In the genomic region with DNA sequence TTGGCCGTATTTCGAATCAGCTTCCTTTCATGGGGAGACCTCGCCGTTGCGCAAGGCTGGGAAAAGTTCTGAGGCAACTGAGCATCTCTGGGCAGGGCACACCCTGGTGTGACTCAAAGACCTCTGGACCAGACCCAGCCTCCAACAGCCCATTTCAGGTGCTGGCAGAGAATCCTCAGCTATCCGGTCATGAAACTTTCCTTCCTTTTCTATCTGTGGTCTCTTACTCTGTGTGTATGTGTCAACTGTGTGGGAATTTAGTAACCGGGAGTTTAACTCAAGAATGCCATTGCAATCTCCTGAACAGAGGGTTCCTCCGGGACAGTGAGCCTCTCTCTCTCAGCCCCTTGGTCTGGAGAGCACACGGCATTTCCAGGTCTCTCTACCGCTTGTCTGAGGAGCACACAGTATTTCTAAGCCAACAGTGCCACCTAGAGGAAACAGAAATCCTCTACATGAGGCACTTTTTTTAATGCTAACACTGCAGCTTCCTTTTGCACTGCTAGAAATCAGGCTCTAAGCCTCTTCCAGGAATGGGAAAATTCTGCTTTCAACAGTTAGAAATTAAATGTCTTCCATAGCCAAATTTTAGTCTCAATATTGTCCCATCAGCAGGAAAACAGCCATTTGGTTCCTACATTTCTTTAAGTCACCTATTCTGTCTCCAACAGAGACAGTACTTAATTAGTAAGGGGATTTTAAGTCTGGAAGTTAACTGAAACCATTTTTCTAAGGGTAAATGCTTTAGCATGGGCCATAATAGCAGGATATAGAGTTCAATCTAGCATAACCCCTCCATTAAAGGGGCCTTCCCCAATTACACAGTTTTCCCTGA, we compare ENCODE assay signal across 8 cellular contexts. TPM values are rescaled to one million over a fixed set of nuclear protein-coding genes. Genes with fewer than 3 reads are reported as not detected.
A peak's percentile ranks its signal among the peaks of the same experiment; 100 is the strongest.
DNase-seq lines count a peak whose midpoint lies in the region; ATAC-seq and TF ChIP-seq lines count a peak whose summit lies in the region.

No MANE protein-coding gene starts in this region.

- peak; percentile 74 to 80 (median 78) for TF ChIP-seq CTCF in right lobe of liver (IDR thresholded peaks at IDR 0.05)
- TF ChIP-seq CTCF in thoracic aorta (IDR thresholded peaks at IDR 0.05) = peak; percentile 74

- H3K9me3 ChIP-seq in Karpas-422 (ENCODE audit: low read length) (peaks cover 10% of the 10 kb centered on the region), right lobe of liver (no peaks in the 10 kb centered on the region), thoracic aorta (peaks cover 19% of the 10 kb centered on the region)

- TF ChIP-seq POLR2A in GM18505 (IDR thresholded peaks at IDR 0.05; ENCODE audit: borderline replicate concordance, extremely low read depth, insufficient read depth, insufficient read length) (no peak), right lobe of liver (IDR thresholded peaks at IDR 0.05) (no peak)

- H2AFZ ChIP-seq in Karpas-422 (ENCODE audit: low read length) = no peak overlapping the region

- H3K27me3 ChIP-seq in Karpas-422 (ENCODE audit: low read length) (no peaks in the 10 kb centered on the region), right lobe of liver (no peaks in the 10 kb centered on the region), thoracic aorta (replicated peaks; ENCODE audit: insufficient read depth) (no peaks in the 10 kb centered on the region)

- no peak overlapping the region for H3K9ac ChIP-seq in Karpas-422 (ENCODE audit: low read length)

- H3K4me1 ChIP-seq in Karpas-422 (ENCODE audit: low read length) (no peaks in the 10 kb centered on the region), right lobe of liver (peaks cover 0 to 4% (median 0%) of the 10 kb centered on the region in 4 donors), thoracic aorta (ENCODE audit: control insufficient read depth in 1 of 2, low read depth in 2 of 2) (peaks cover 0 to 17% of the 10 kb centered on the region in 2 donors)

- ATAC-seq in GM18505 (IDR thresholded peaks at IDR 0.05; ENCODE audit: unreplicated experiment) (peak; percentile 78), right lobe of liver (peak; percentile 93 to 95 (median 94)), thoracic aorta (ENCODE audit: insufficient number of reproducible peaks, low FRiP score, low read depth) (peak; percentile 92), GM19467 (IDR thresholded peaks at IDR 0.05; ENCODE audit: unreplicated experiment) (no peak)

- H3K9me2 ChIP-seq in Karpas-422 (replicated peaks; ENCODE audit: insufficient read depth, low read length) = no peaks in the 10 kb centered on the region

- H3K36me3 ChIP-seq in Karpas-422 (ENCODE audit: insufficient read depth, low read length) = no peaks in the 10 kb centered on the region
- H3K36me3 ChIP-seq in right lobe of liver = no peaks in the 10 kb centered on the region
- H3K36me3 ChIP-seq in thoracic aorta = no peaks in the 10 kb centered on the region

- H3K4me3 ChIP-seq in Karpas-422 (ENCODE audit: low read length) (no peak overlapping the region), right lobe of liver (no peak overlapping the region), thoracic aorta (peak overlapping the region; percentile 38)

- H4K20me1 ChIP-seq in Karpas-422 (ENCODE audit: insufficient read depth, low read depth, low read length) = peaks cover 8% of the 10 kb centered on the region

- peak; percentile 80 for DNase-seq in AG20443 (ENCODE audit: low spot score)
- DNase-seq in Karpas-422 = peak; percentile 86
- peak; percentile 2 for DNase-seq in SHP77 treated with DMSO at 0.1 percent for 48 hours (lab: John Stamatoyannopoulos, UW)
- DNase-seq in dermis microvascular lymphatic vessel endothelial cell (ENCODE audit: low read depth in 2 of 2) = peak; percentile 61 to 74
- DNase-seq in right lobe of liver = peak in 2 of 3 donors; percentile 42 to 50
- DNase-seq in thoracic aorta (ENCODE audit: low spot score) = no peak

- 31% methylated on average over 7 of the region's 10 CpGs for WGBS in right lobe of liver (ENCODE audit: insufficient coverage, low coverage, low lambda C conversion rate, missing lambda C conversion rate)

- no peak overlapping the region for H3K4me2 ChIP-seq in Karpas-422 (ENCODE audit: low read depth, low read length, poor library complexity, severe bottlenecking)

- H3K27ac ChIP-seq in Karpas-422 (ENCODE audit: low read length) (no peak overlapping the region), right lobe of liver (no peak overlapping the region), thoracic aorta (peak overlapping the region in 1 of 2 donors; percentile 13)

- no peaks in the 10 kb centered on the region for H3K79me2 ChIP-seq in Karpas-422 (ENCODE audit: low read length)

- intact Hi-C loops in right lobe of liver (cut with DNase I) = no loop called here

RNA-seq across cellular contexts. Expression of gene PLN, which starts 32.7 kb away (rescaled TPM):
- total RNA-seq in Karpas-422 (2014; rRNA removed; shearing (Covaris generic); ENCODE audit: low replicate concordance) = not detected in 2 replicates
- total RNA-seq in dermis microvascular lymphatic vessel endothelial cell = not detected in 2 replicates
- under 1 TPM in 4 of 6 experiments, not detected in 2; 0.12 to 0.25 (median 0.20) TPM for total RNA-seq in right lobe of liver
- 100 to 1,000 TPM; 382 to 468 TPM for total RNA-seq in thoracic aorta

Comparison
In these comparisons a context has a peak if more than half of its experiments do, and no peak if none do; other contexts are left out.
1. RNA of gene PLN, which starts 32.7 kb away (total RNA-seq): 382 to 468 TPM in thoracic aorta; 0.12 to 0.25 TPM in right lobe of liver, not detected in Karpas-422 and not detected in dermis microvascular lymphatic vessel endothelial cell; every median in the first group is over 100 times any median in the second.